ENCODE assay signal across 8 cellular contexts in genomic region chr12:101280006-101280505, GRCh38. TPM values are rescaled to one million over a fixed set of nuclear protein-coding genes. Genes with fewer than 3 reads are reported as not detected.
A peak's percentile ranks its signal among the peaks of the same experiment; 100 is the strongest.
DNase-seq lines count a peak whose midpoint lies in the region; ATAC-seq and TF ChIP-seq lines count a peak whose summit lies in the region.

UTP20 (plus strand) TSS chr12:101280105; CDS start chr12:101280283, 178 bp downstream.

- peaks cover 6% of the 10 kb centered on the region for H3K36me3 Mint-ChIP-seq in activated CD4-positive, alpha-beta T cell treated with anti-CD3 and anti-CD28 coated beads, Interleukin-2, amount 10 ng/mL, durations not matched to agents 7 days and 5 days (ENCODE audit: low read depth)
- peaks cover 21% of the 10 kb centered on the region for H3K36me3 Mint-ChIP-seq in dendritic cell treated with granulocyte-macrophage colony-stimulating factor and Interleukin-4, amounts not matched to agents 40 ng/mL and 50 ng/mL, for 4 days (ENCODE audit: low read depth)

- CTCF ChIA-PET in activated CD4-positive, alpha-beta T cell treated with anti-CD3 and anti-CD28 coated beads, Interleukin-2, amount 10 ng/mL, durations not matched to agents 7 days and 5 days (lab: Charles Lee) = no interaction called here

- peaks cover 14% of the 10 kb centered on the region for H3K4me1 Mint-ChIP-seq in activated CD4-positive, alpha-beta T cell treated with anti-CD3 and anti-CD28 coated beads, Interleukin-2, amount 10 ng/mL, durations not matched to agents 7 days and 5 days
- H3K4me1 Mint-ChIP-seq in dendritic cell treated with granulocyte-macrophage colony-stimulating factor and Interleukin-4, amounts not matched to agents 40 ng/mL and 50 ng/mL, for 4 days (ENCODE audit: low read depth) = peaks cover 8% of the 10 kb centered on the region

- H3K9me3 Mint-ChIP-seq in activated CD4-positive, alpha-beta T cell treated with anti-CD3 and anti-CD28 coated beads, Interleukin-2, amount 10 ng/mL, durations not matched to agents 7 days and 5 days = no peaks in the 10 kb centered on the region
- H3K9me3 Mint-ChIP-seq in dendritic cell treated with granulocyte-macrophage colony-stimulating factor and Interleukin-4, amounts not matched to agents 40 ng/mL and 50 ng/mL, for 4 days = no peaks in the 10 kb centered on the region

- intact Hi-C loops in dendritic cell treated with granulocyte-macrophage colony-stimulating factor and Interleukin-4, amounts not matched to agents 40 ng/mL and 50 ng/mL, for 4 days (cut with micrococcal nuclease) = loop anchor here (5.0 kb wide), 1 partner anchor 127 kb away; the partner anchor contains the start of gene ARL1
- intact Hi-C loops in left lung (cut with DNase I) = no loop called here

- H3K4me3 Mint-ChIP-seq in activated CD4-positive, alpha-beta T cell treated with anti-CD3 and anti-CD28 coated beads, Interleukin-2, amount 10 ng/mL, durations not matched to agents 7 days and 5 days = peak within 1 kb of the TSS; percentile 94
- H3K4me3 Mint-ChIP-seq in dendritic cell treated with granulocyte-macrophage colony-stimulating factor and Interleukin-4, amounts not matched to agents 40 ng/mL and 50 ng/mL, for 4 days = peak within 1 kb of the TSS; percentile 95

- DNase-seq in C1 segment of cervical spinal cord (lab: John Stamatoyannopoulos, UW) (peak; percentile 44 to 93 (median 85)), NCI-H748 (lab: John Stamatoyannopoulos, UW; ENCODE audit: unreplicated experiment) (peak; percentile 89), left lung (peak; percentile 93 to 95)
- DNase-seq in activated CD4-positive, alpha-beta T cell treated with anti-CD3 and anti-CD28 coated beads, Interleukin-2, amount 10 ng/mL, durations not matched to agents 7 days and 5 days = peak; percentile 93
- peak; percentile 90 for DNase-seq in stimulated activated CD4-positive, alpha-beta T cell treated with anti-CD3 and anti-CD28 coated beads, Interleukin-2, amount 100 ng/mL, for 4 hours (ENCODE audit: low read depth)

- H3K4me3 ChIP-seq in left lung = peak within 1 kb of the TSS; percentile 85 to 87

- TF ChIP-seq CTCF in left lung (IDR thresholded peaks at IDR 0.05) = no peak

- H3K27ac Mint-ChIP-seq in activated CD4-positive, alpha-beta T cell treated with anti-CD3 and anti-CD28 coated beads, Interleukin-2, amount 10 ng/mL, durations not matched to agents 7 days and 5 days = peak within 1 kb of the TSS; percentile 79
- peak within 1 kb of the TSS; percentile 86 for H3K27ac Mint-ChIP-seq in dendritic cell treated with granulocyte-macrophage colony-stimulating factor and Interleukin-4, amounts not matched to agents 40 ng/mL and 50 ng/mL, for 4 days

- no peaks in the 10 kb centered on the region for H3K9me3 ChIP-seq in left lung

- peaks cover 0 to 18% of the 10 kb centered on the region in 2 donors for H3K36me3 ChIP-seq in left lung

- peaks cover 0 to 16% of the 10 kb centered on the region in 2 donors for H3K27me3 ChIP-seq in left lung

- ATAC-seq in GM19351 (IDR thresholded peaks at IDR 0.05; ENCODE audit: unreplicated experiment) = peak; percentile 98
- peak; percentile 99 for ATAC-seq in HG03520 (IDR thresholded peaks at IDR 0.05; ENCODE audit: unreplicated experiment)
- peak; percentile 100 for ATAC-seq in left lung

- peaks cover 19% of the 10 kb centered on the region for H3K27me3 Mint-ChIP-seq in activated CD4-positive, alpha-beta T cell treated with anti-CD3 and anti-CD28 coated beads, Interleukin-2, amount 10 ng/mL, durations not matched to agents 7 days and 5 days
- peaks cover 11% of the 10 kb centered on the region for H3K27me3 Mint-ChIP-seq in dendritic cell treated with granulocyte-macrophage colony-stimulating factor and Interleukin-4, amounts not matched to agents 40 ng/mL and 50 ng/mL, for 4 days

- H3K4me1 ChIP-seq in left lung = peaks cover 4 to 7% of the 10 kb centered on the region in 2 donors

- POLR2A ChIA-PET in activated CD4-positive, alpha-beta T cell treated with anti-CD3 and anti-CD28 coated beads, Interleukin-2, amount 10 ng/mL, durations not matched to agents 7 days and 5 days (lab: Charles Lee) = no interaction called here

- H3K27ac ChIP-seq in left lung = no peak within 1 kb of the TSS

RNA-seq across cellular contexts. Expression of gene UTP20, which starts in this region (rescaled TPM):
- total RNA-seq in activated CD4-positive, alpha-beta T cell treated with anti-CD3 and anti-CD28 coated beads, Interleukin-2, amount 10 ng/mL, durations not matched to agents 7 days and 5 days = 10 to 100 TPM; 14.7 to 15.9 TPM
- 10 to 100 TPM; 13.1 to 19.4 TPM for total RNA-seq in left lung
